ENCODE assay signal across 9 cellular contexts in genomic region chr15:62569460-62570404, GRCh38.
A peak's percentile ranks its signal among the peaks of the same experiment; 100 is the strongest.
DNase-seq lines count a peak whose midpoint lies in the region; ATAC-seq and TF ChIP-seq lines count a peak whose summit lies in the region.
"Had no signal": no experiment of that assay in that cellular context is flagged by ENCODE, and none has a peak within 500 bp of the region (broad histone marks: within the 10 kb centered on the region; RNA-seq: fewer than 3 reads in every experiment).

No MANE protein-coding gene starts in this region.

- DNase-seq in Ammon's horn (ENCODE audit: low spot score), result peak; percentile 17
- DNase-seq in NCI-H1105 treated with DMSO at 0.1 percent for 48 hours (lab: John Stamatoyannopoulos, UW), result peak; percentile 99
- peak; percentile 96 for DNase-seq in amniotic epithelial cell (ENCODE audit: low read depth)
- DNase-seq in lung (ENCODE audit: low spot score), result peak; percentile 85
- DNase-seq in activated naive CD4-positive, alpha-beta T cell treated with anti-CD3 and anti-CD28 coated beads, Interleukin-2, amount 50 U/mL, for 16 hours, result no peak
- DNase-seq: stimulated activated CD4-positive, alpha-beta T cell treated with anti-CD3 and anti-CD28 coated beads, Interleukin-4, amount 100 ng/mL, for 24 hours had no signal

- no peaks in the 10 kb centered on the region for H3K36me3 ChIP-seq in lung (ENCODE audit: control insufficient read depth in 2 of 2, insufficient read depth in 2 of 2, low read length in 2 of 2)

- ATAC-seq in lung (ENCODE audit: insufficient read depth, low FRiP score) (no peak), GM19395 (IDR thresholded peaks at IDR 0.05; ENCODE audit: unreplicated experiment) (no peak), HG03520 (IDR thresholded peaks at IDR 0.05; ENCODE audit: unreplicated experiment) (no peak), GM18505 (IDR thresholded peaks at IDR 0.05; ENCODE audit: unreplicated experiment) (no peak)

- no peaks in the 10 kb centered on the region for H3K27me3 ChIP-seq in lung (ENCODE audit: control insufficient read depth, insufficient read depth)

- peaks cover 5 to 9% of the 10 kb centered on the region in 2 donors for H3K4me1 ChIP-seq in lung (ENCODE audit: control insufficient read depth in 2 of 2, insufficient read depth in 2 of 2, low read length in 2 of 2)

- H3K4me3 ChIP-seq in lung, result no peak overlapping the region

- TF ChIP-seq CTCF in lung (IDR thresholded peaks at IDR 0.05; ENCODE audit: control extremely low read depth, extremely low read depth), result no peak

- WGBS in lung, 2 donors, result 59 to 68% methylated on average over 14 of the region's 14 CpGs

- H3K9me3 ChIP-seq in lung (ENCODE audit: control insufficient read depth in 2 of 2, insufficient read depth in 1 of 2, low read length in 1 of 2), result peaks cover 0 to 2% of the 10 kb centered on the region in 2 donors

- H3K27ac ChIP-seq in lung (ENCODE audit: low read depth in 1 of 2, low read length in 1 of 2), result no peak overlapping the region

- TF ChIP-seq POLR2A in GM18505 (IDR thresholded peaks at IDR 0.05; ENCODE audit: borderline replicate concordance, extremely low read depth, insufficient read depth, insufficient read length), result no peak
